Comparison of ENCODE assay signal across 35 cellular contexts in the genomic region with DNA sequence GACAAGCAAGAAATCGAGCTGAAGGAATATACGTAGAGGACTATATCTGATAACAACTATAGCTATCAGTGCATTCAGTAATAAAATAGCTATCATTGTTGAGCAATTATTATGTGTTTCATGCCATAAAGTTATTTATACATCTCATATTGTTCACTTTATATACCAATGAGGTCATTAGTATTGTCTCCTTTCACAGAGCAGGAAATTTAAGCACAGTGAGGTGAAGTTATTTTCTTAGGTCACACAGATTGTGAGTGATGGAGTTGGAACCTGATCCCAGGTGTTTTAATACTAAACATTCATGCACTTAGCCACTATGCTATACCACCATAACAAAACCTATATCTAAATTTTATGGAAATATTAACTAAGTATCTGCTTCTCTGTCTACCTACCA.
"Had no signal": no experiment of that assay in that cellular context is flagged by ENCODE, and none has a peak within 500 bp of the region (broad histone marks: within the 10 kb centered on the region; RNA-seq: fewer than 3 reads in every experiment).

No MANE protein-coding gene starts in this region.

- DNase-seq: Karpas-422, Kasumi-1, KG1, MG63, MM.1S, MV-4-11, NCI-H1048, NCI-H1092, NCI-H1092 treated with DMSO at 0.1 percent for 48 hours, NCI-H1105, NCI-H1105 treated with DMSO at 0.1 percent for 48 hours, NCI-H1417, NCI-H1417 treated with DMSO at 0.1 percent for 48 hours, NCI-H1436, NCI-H1436 treated with DMSO at 0.1 percent for 48 hours, NCI-H146, NCI-H1694, NCI-H1694 treated with DMSO at 0.1 percent for 48 hours, NCI-H187, NCI-H187 treated with DMSO at 0.1 percent for 48 hours, NCI-H1930, NCI-H2029, NCI-H2029 treated with DMSO at 0.1 percent for 48 hours, NCI-H2081, NCI-H2081 treated with DMSO at 0.1 percent for 48 hours, NCI-H2107, NCI-H2171, NCI-H2171 treated with DMSO at 0.1 percent for 48 hours, NCI-H2227 treated with DMSO at 0.1 percent for 48 hours, NCI-H226, NCI-H345, NCI-H446 treated with DMSO at 0.1 percent for 48 hours, NCI-H510A, NCI-H510A treated with DMSO at 0.1 percent for 48 hours had no signal

- H3K36me3 ChIP-seq: MG63 had no signal

- H3K27ac ChIP-seq: KMS-11 had no signal

- H3K9ac ChIP-seq: KMS-11 had no signal

- H3K4me2 ChIP-seq: KMS-11 had no signal

- H3K4me3 ChIP-seq: MG63 had no signal

- H3K27me3 ChIP-seq: MG63 had no signal
